Comparison of ENCODE assay signal across 1 cellular context in genomic region chr1:167924553-167925223, GRCh38.
A peak's percentile ranks its signal among the peaks of the same experiment; 100 is the strongest.
TF ChIP-seq lines count a peak whose summit lies in the region.

No MANE protein-coding gene starts in this region.

TF ChIP-seq in IMR-90, 13 proteins besides CTCF, POLR2A, EP300 and RAD21:
- TF ChIP-seq MAFK (IDR thresholded peaks at IDR 0.05; ENCODE audit: low read depth, low read length) (peak; percentile 87), MAZ (IDR thresholded peaks at IDR 0.05; ENCODE audit: borderline replicate concordance, low read depth, low read length) (no peak)
